8 cellular contexts compared by ENCODE assay signal in genomic region chr2:64453710-64454315, GRCh38. TPM values are rescaled to one million over a fixed set of nuclear protein-coding genes. Genes with fewer than 3 reads are reported as not detected.
DNase-seq lines count a peak whose midpoint lies in the region; ATAC-seq, FAIRE-seq and TF ChIP-seq lines count a peak whose summit lies in the region.

Gene LGALSL (plus strand): TSS chr2:64454162. CDS start chr2:64454546, 384 bp downstream.

- H3K4me1 ChIP-seq in psoas muscle: peaks cover 54% of the 10 kb centered on the region

- 0 to 1% (median 1%) methylated on average over 26 to 48 of the region's 50 CpGs for WGBS in psoas muscle, 3 donors

- intact Hi-C loops in psoas muscle (cut with DNase I): loop anchor here in 1 of 2 donors (2.0 kb wide), 1 partner anchor 51 kb away; no protein-coding TSS in a partner anchor

- TF ChIP-seq CTCF in astrocyte of the cerebellum (IDR thresholded peaks at IDR 0.05; ENCODE audit: low read depth, low read length, missing control alignments): no peak
- no peak for TF ChIP-seq CTCF in psoas muscle (IDR thresholded peaks at IDR 0.05)

- H3K4me3 ChIP-seq in astrocyte of the cerebellum (ENCODE audit: low read depth, low read length) (peak within 1 kb of the TSS; percentile 59), psoas muscle (peak within 1 kb of the TSS; percentile 91)

- peak; percentile 54 for DNase-seq in Ammon's horn (ENCODE audit: low spot score)
- DNase-seq in NCI-H774 (lab: John Stamatoyannopoulos, UW): peak; percentile 81
- no peak for DNase-seq in astrocyte of the cerebellum (ENCODE audit: low read depth)
- peak; percentile 67 for DNase-seq in hepatic stellate cell (ENCODE audit: low spot score)
- peak; percentile 80 to 81 for DNase-seq in psoas muscle
- DNase-seq in GM19239 (ENCODE audit: insufficient read length, low spot score): no peak

- no peak for FAIRE-seq in GM19239 (lab: Jason Lieb, UNC)

- no peaks in the 10 kb centered on the region for H3K9me3 ChIP-seq in psoas muscle

- peak within 1 kb of the TSS; percentile 94 for H3K27ac ChIP-seq in psoas muscle

- in situ Hi-C loops in astrocyte of the cerebellum (cut with HindIII; ENCODE audit: low sequenced_read_pairs): no loop called here

- ATAC-seq in GM18498 (IDR thresholded peaks at IDR 0.05; ENCODE audit: unreplicated experiment) (peak; percentile 63), HG02885 (IDR thresholded peaks at IDR 0.05; ENCODE audit: poor library complexity, unreplicated experiment) (peak; percentile 70), psoas muscle (peak; percentile 78 to 86 (median 83))

- peaks cover 0 to 29% of the 10 kb centered on the region in 2 donors for H3K36me3 ChIP-seq in psoas muscle (ENCODE audit: insufficient read depth in 1 of 2, low read depth in 1 of 2)

- no peaks in the 10 kb centered on the region for H3K27me3 ChIP-seq in psoas muscle (ENCODE audit: insufficient read depth in 3 of 3, low read length in 2 of 3)

RNA-seq across cellular contexts. Expression of gene LGALSL, which starts in this region (rescaled TPM):
- 10 to 100 TPM; 11.4 to 30.9 (median 23.2) TPM for total RNA-seq in psoas muscle
- 1 to 10 TPM; 3.6 to 4.6 (median 4.2) TPM for polyA plus RNA-seq in psoas muscle

Comparison
In these comparisons a context has a peak if more than half of its experiments do, and no peak if none do; other contexts are left out.
1. DNase-seq: peak in Ammon's horn (single experiment), NCI-H774 (single experiment), hepatic stellate cell (single experiment) and psoas muscle (2 of 2); none in astrocyte of the cerebellum (single experiment) and GM19239 (single experiment).
2. Peak in every context shown above with its lines, with median percentiles within 50 percentile points of each other: ATAC-seq.